Comparison of ENCODE assay signal across 8 cellular contexts in genomic region chr10:75165684-75166622, GRCh38. TPM values are rescaled to one million over a fixed set of nuclear protein-coding genes. Genes with fewer than 3 reads are reported as not detected.
DNase-seq lines count a peak whose midpoint lies in the region; ATAC-seq and TF ChIP-seq lines count a peak whose summit lies in the region.

No MANE protein-coding gene starts in this region.

- no peaks in the 10 kb centered on the region for H3K27me3 Mint-ChIP-seq in central memory CD8-positive, alpha-beta T cell

- POLR2A ChIA-PET in GM10248 (lab: Yijun Ruan, JAX) = interaction anchor here (0.6 to 0.7 kb wide), 2 partner anchors 42 to 1201 kb away, joined by 3 to 5 read pairs; no protein-coding TSS in a partner anchor

- intact Hi-C loops in sciatic nerve (cut with DNase I) = no loop called here

- peak overlapping the region; percentile 64 for H3K4me3 Mint-ChIP-seq in central memory CD8-positive, alpha-beta T cell

- ATAC-seq in GM21423 (IDR thresholded peaks at IDR 0.05; ENCODE audit: unreplicated experiment) (peak; percentile 90), left lobe of liver (no peak), sciatic nerve (no peak)
- ATAC-seq in central memory CD8-positive, alpha-beta T cell (replicated peaks; ENCODE audit: extremely low read depth, poor library complexity, severe bottlenecking) = peak; percentile 59

- H3K9me3 Mint-ChIP-seq in central memory CD8-positive, alpha-beta T cell = no peaks in the 10 kb centered on the region

- H3K27ac Mint-ChIP-seq in central memory CD8-positive, alpha-beta T cell (ENCODE audit: low read depth) = peak overlapping the region; percentile 88

- DNase-seq in GM10248 (ENCODE audit: extremely low spot score) (peak; percentile 75), KG1 (lab: John Stamatoyannopoulos, UW) (peak; percentile 26), left lobe of liver (ENCODE audit: low spot score) (no peak), mesenteric fat pad (ENCODE audit: low spot score) (no peak), sciatic nerve (ENCODE audit: low spot score) (no peak), nucleus accumbens (lab: John Stamatoyannopoulos, UW) (no peak)
- DNase-seq in central memory CD8-positive, alpha-beta T cell (ENCODE audit: low spot score in 2 of 2) = no peak

- peaks cover 6% of the 10 kb centered on the region for H3K36me3 Mint-ChIP-seq in central memory CD8-positive, alpha-beta T cell (ENCODE audit: insufficient read depth)

- TF ChIP-seq CTCF in GM10248 (IDR thresholded peaks at IDR 0.05; ENCODE audit: control extremely low read depth, extremely low read depth, low read depth, missing control alignments) = no peak

- CTCF ChIA-PET in GM10248 (lab: Yijun Ruan, JAX) = interaction anchor here (1.0 to 4.1 kb wide), 3 partner anchors 17 to 71 kb away, joined by 3 to 14 read pairs (median 4); partner anchors contain the start of gene COMTD1

- peaks cover 37% of the 10 kb centered on the region for H3K4me1 Mint-ChIP-seq in central memory CD8-positive, alpha-beta T cell

RNA-seq across cellular contexts. Expression of gene VDAC2, which starts 44.6 kb away (rescaled TPM):
- total RNA-seq in left lobe of liver (47.8 TPM), mesenteric fat pad (164 TPM), sciatic nerve (120 TPM)

RNA-seq across cellular contexts. Expression of gene SAMD8, which starts 54.5 kb away (rescaled TPM):
- 5.7 TPM for total RNA-seq in left lobe of liver
- total RNA-seq in mesenteric fat pad = 55.2 TPM
- 51.4 TPM for total RNA-seq in sciatic nerve

Comparison
In these comparisons a context has a peak if more than half of its experiments do, and no peak if none do; other contexts are left out.
1. DNase-seq: peak in GM10248 (single experiment) and KG1 (single experiment); none in central memory CD8-positive, alpha-beta T cell (0 of 2), left lobe of liver (single experiment), mesenteric fat pad (single experiment), sciatic nerve (single experiment) and nucleus accumbens (0 of 56).
2. ATAC-seq: peak in GM21423 (single experiment) and central memory CD8-positive, alpha-beta T cell (single experiment); none in left lobe of liver (single experiment) and sciatic nerve (single experiment).